ENCODE assay signal across 26 cellular contexts in the genomic region with DNA sequence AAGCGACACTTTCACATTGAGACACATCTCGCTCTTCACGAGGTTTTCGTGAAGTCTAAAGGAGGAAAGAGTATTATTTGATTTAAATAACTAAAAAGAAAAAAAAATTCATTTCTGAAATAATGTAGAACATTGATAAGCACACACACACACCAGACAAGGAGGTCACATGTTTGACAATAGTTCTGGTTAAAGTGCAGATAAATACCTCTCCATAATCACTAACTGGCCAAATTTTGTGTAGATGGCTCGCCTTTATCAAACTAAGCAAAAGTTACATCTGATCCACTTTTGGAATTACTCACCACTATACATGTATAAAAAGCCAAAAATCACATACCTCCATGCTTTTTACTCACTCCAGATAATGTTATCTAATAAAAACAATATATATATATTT.
DNase-seq lines count a peak whose midpoint lies in the region; ATAC-seq, FAIRE-seq and TF ChIP-seq lines count a peak whose summit lies in the region.
"Had no signal": no experiment of that assay in that cellular context is flagged by ENCODE, and none has a peak within 500 bp of the region (broad histone marks: within the 10 kb centered on the region; RNA-seq: fewer than 3 reads in every experiment).

No MANE protein-coding gene starts in this region.

- H3K79me2 ChIP-seq in HepG2 (ENCODE audit: insufficient read depth, low read length) = no peaks in the 10 kb centered on the region

- no peak overlapping the region for H2AFZ ChIP-seq in HepG2 (ENCODE audit: low read length)

- WGBS in liver = 90% methylated on average over 5 of the region's 5 CpGs
- 98% methylated on average over 5 of the region's 5 CpGs for WGBS in HepG2 (ENCODE audit: low lambda C conversion rate)
- 96 to 97% (median 97%) methylated on average over 5 of the region's 5 CpGs for WGBS in small intestine, 3 donors
- 92 to 93% methylated on average over 5 of the region's 5 CpGs for WGBS in aorta, 2 donors

- H3K27me3 ChIP-seq in liver (ENCODE audit: control insufficient read depth in 4 of 4, insufficient read depth in 4 of 4, low read length in 3 of 4) = no peaks in the 10 kb centered on the region
- no peaks in the 10 kb centered on the region for H3K27me3 ChIP-seq in HepG2 (ENCODE audit: control insufficient read depth in 1 of 2, insufficient read depth in 2 of 2, low read length in 2 of 2)
- H3K27me3 ChIP-seq in small intestine (ENCODE audit: control insufficient read depth in 2 of 2, insufficient read depth in 2 of 2, low read length in 2 of 2) = no peaks in the 10 kb centered on the region
- no peaks in the 10 kb centered on the region for H3K27me3 ChIP-seq in aorta (ENCODE audit: control insufficient read depth in 1 of 2, insufficient read depth in 2 of 2, low read length in 1 of 2)
- H3K27me3 ChIP-seq: BE2C; BLaER1 treated with 17β-estradiol and CSF1 and Interleukin-3, amounts not matched to agents 10 nM and 100 nM had no signal

- no peak overlapping the region for H3K9ac ChIP-seq in liver (ENCODE audit: low read depth in 1 of 2, low read length in 2 of 2)
- H3K9ac ChIP-seq in HepG2 (ENCODE audit: insufficient read depth, low read depth, low read length) = no peak overlapping the region
- H3K9ac ChIP-seq: BLaER1 treated with 17β-estradiol and CSF1 and Interleukin-3, amounts not matched to agents 10 nM and 100 nM had no signal

- H3K36me3 ChIP-seq in liver (ENCODE audit: control insufficient read depth in 4 of 4, insufficient read depth in 3 of 4, low read depth in 1 of 4, low read length in 3 of 4) = peaks cover 2 to 6% (median 5%) of the 10 kb centered on the region in 4 donors
- H3K36me3 ChIP-seq in HepG2 (replicated peaks in 1 of 2; ENCODE audit: control insufficient read depth in 1 of 2, insufficient read depth in 2 of 2, low read length in 2 of 2) = peaks cover 7 to 48% of the 10 kb centered on the region in 2 experiments
- H3K36me3 ChIP-seq in small intestine (ENCODE audit: control insufficient read depth in 2 of 2, insufficient read depth in 2 of 2, low read length in 2 of 2) = peaks cover 7 to 12% of the 10 kb centered on the region in 2 donors
- H3K36me3 ChIP-seq in aorta (ENCODE audit: control insufficient read depth in 1 of 2, insufficient read depth in 2 of 2, low read length in 1 of 2) = peaks cover 0 to 3% of the 10 kb centered on the region in 2 donors
- H3K36me3 ChIP-seq: BE2C had no signal

- no peak overlapping the region for H3K4me2 ChIP-seq in HepG2 (ENCODE audit: low read depth, low read length)
- H3K4me2 ChIP-seq: A549; BLaER1 treated with 17β-estradiol and CSF1 and Interleukin-3, amounts not matched to agents 10 nM and 100 nM had no signal

- FAIRE-seq in HepG2 (lab: Jason Lieb, UNC) = no peak
- peak; percentile 10 for FAIRE-seq in small intestine (lab: Jason Lieb, UNC)
- FAIRE-seq: D721Med, GM12878, GM18507, H54 had no signal

- H3K4me1 ChIP-seq in liver (ENCODE audit: control insufficient read depth in 4 of 4, insufficient read depth in 4 of 4, low read length in 3 of 4) (peaks cover 4 to 12% (median 8%) of the 10 kb centered on the region in 4 donors), HepG2 (ENCODE audit: insufficient read depth, low read length) (peaks cover 23% of the 10 kb centered on the region), small intestine (ENCODE audit: control insufficient read depth in 2 of 2, insufficient read depth in 1 of 2, low read depth in 1 of 2, low read length in 1 of 2) (no peaks in the 10 kb centered on the region), aorta (ENCODE audit: control insufficient read depth in 1 of 2, insufficient read depth in 2 of 2, low read length in 2 of 2) (no peaks in the 10 kb centered on the region)
- H3K4me1 ChIP-seq: BE2C; BLaER1 treated with 17β-estradiol and CSF1 and Interleukin-3, amounts not matched to agents 10 nM and 100 nM; HAP-1 had no signal

- in situ Hi-C loops in HepG2 (cut with HindIII; ENCODE audit: extremely low pct_ligation_motif_present, low pct_unique_long_range_greater_than_20kb) = no loop called here

- H3K27ac ChIP-seq in liver (ENCODE audit: low read depth in 1 of 2, low read length in 2 of 2) (no peak overlapping the region), HepG2 (ENCODE audit: extremely low read length, insufficient read depth, low read length) (no peak overlapping the region), small intestine (ENCODE audit: low read depth in 1 of 2, low read length in 1 of 2) (no peak overlapping the region), aorta (ENCODE audit: low read depth in 1 of 2, low read length in 2 of 2) (no peak overlapping the region)
- H3K27ac ChIP-seq: A549; BLaER1 treated with 17β-estradiol and CSF1 and Interleukin-3, amounts not matched to agents 10 nM and 100 nM had no signal

- intact Hi-C loops in HepG2 (cut with micrococcal nuclease; ENCODE audit: unreplicated experiment) = no loop called here
- intact Hi-C loops in aorta (cut with DNase I) = no loop called here

- H3K4me3 ChIP-seq in liver (ENCODE audit: low read depth in 1 of 3, low read length in 3 of 3) (no peak overlapping the region), HepG2 (replicated peaks in 1 of 3; ENCODE audit: insufficient read depth in 1 of 3, low read depth in 2 of 3, low read length in 3 of 3) (no peak overlapping the region), small intestine (ENCODE audit: low read depth in 1 of 2, low read length in 2 of 2) (no peak overlapping the region), aorta (ENCODE audit: low read length in 2 of 2) (no peak overlapping the region)
- H3K4me3 ChIP-seq: A549; BLaER1 treated with 17β-estradiol and CSF1 and Interleukin-3, amounts not matched to agents 10 nM and 100 nM; GM12878; HAP-1 had no signal

- no peak for TF ChIP-seq POLR2A in HepG2 (IDR thresholded peaks at IDR 0.05; ENCODE audit: insufficient read depth in 1 of 2, low read depth in 2 of 2, low read length in 2 of 2)

- TF ChIP-seq EP300 in HepG2 (IDR thresholded peaks at IDR 0.05; ENCODE audit: low read depth in 2 of 2, low read length in 2 of 2) (no peak), HepG2 (CRISPR knock-in tag; IDR thresholded peaks at IDR 0.05; ENCODE audit: borderline replicate concordance) (no peak)

- H3K9me3 ChIP-seq in liver (ENCODE audit: control insufficient read depth in 4 of 4, low read length in 3 of 4) = no peaks in the 10 kb centered on the region
- no peaks in the 10 kb centered on the region for H3K9me3 ChIP-seq in HepG2 (ENCODE audit: low read length)
- no peaks in the 10 kb centered on the region for H3K9me3 ChIP-seq in small intestine (ENCODE audit: control insufficient read depth, low read depth)
- no peaks in the 10 kb centered on the region for H3K9me3 ChIP-seq in aorta (ENCODE audit: control insufficient read depth, low read length)
- H3K9me3 ChIP-seq: A549, BE2C, HAP-1 had no signal

- TF ChIP-seq RAD21 in liver (IDR thresholded peaks at IDR 0.05) = no peak
- TF ChIP-seq RAD21 in HepG2 (CRISPR knock-in tag; IDR thresholded peaks at IDR 0.05) = no peak

- POLR2A ChIA-PET in HepG2 (lab: Yijun Ruan, JAX) = no interaction called here

- H4K20me1 ChIP-seq in HepG2 (ENCODE audit: insufficient read depth, low read length) = no peaks in the 10 kb centered on the region

- no peak for ATAC-seq in HepG2
- peak; percentile 77 for ATAC-seq in left lobe of liver
- no peak for ATAC-seq in aorta (ENCODE audit: low FRiP score)
- ATAC-seq: A549, GM12878 had no signal

- TF ChIP-seq CTCF in liver (IDR thresholded peaks at IDR 0.05; ENCODE audit: low read depth, low read length, missing input control) (no peak), HepG2 (CRISPR knock-in tag; IDR thresholded peaks at IDR 0.05) (no peak)

- DNase-seq in HepG2 (ENCODE audit: low spot score) (no peak), left lobe of liver (ENCODE audit: low spot score) (no peak), small intestine (no peak), aorta (no peak), medulla oblongata (ENCODE audit: extremely low spot score) (no peak)
- DNase-seq in activated effector memory CD4-positive, alpha-beta T cell treated with Interleukin-2 at 50 U/mL for 16 hours = no peak
- DNase-seq: 8988T; ACHN; AML-193; BE2C; CD4-positive, alpha-beta T cell; CD8-positive, alpha-beta memory T cell; DMS 273 treated with DMSO at 0.1 percent for 48 hours; DMS79; EL; GDM1; GOT3; HFFc6 had no signal

- CTCF ChIA-PET in HepG2 (lab: Yijun Ruan, JAX; ENCODE audit: low intra/inter-chr PET ratio, low total read pairs) = no interaction called here

- BruUV-seq in HepG2 (replicated peaks; lab: Mats Ljungman, UMichigan) = no TSS peak

TF ChIP-seq in liver, 16 proteins besides CTCF, POLR2A, EP300 and RAD21:
- TF ChIP-seq FOXA1 (IDR thresholded peaks at IDR 0.05) (no peak), HNF4A (conservative IDR thresholded peaks at IDR 0.05) (peak; percentile 6 to 35)
TF ChIP-seq in liver: peak in this region for 1.

TF ChIP-seq in HepG2, 621 proteins besides CTCF, POLR2A, EP300 and RAD21:
- TF ChIP-seq TCF7 (IDR thresholded peaks at IDR 0.05; ENCODE audit: low read depth) = no peak
- no peak for TF ChIP-seq SP1 (IDR thresholded peaks at IDR 0.05)
- no peak for TF ChIP-seq SP1 (CRISPR knock-in tag; IDR thresholded peaks at IDR 0.05)
- no peak for TF ChIP-seq SALL2 (CRISPR knock-in tag; IDR thresholded peaks at IDR 0.05)
TF ChIP-seq in HepG2: peak in this region for 0.
